In genomic region chr6:107115695-107116327, GRCh38 we compare ENCODE assay signal across 8 cellular contexts. TPM values are rescaled to one million over a fixed set of nuclear protein-coding genes. Genes with fewer than 3 reads are reported as not detected.
DNase-seq lines count a peak whose midpoint lies in the region; FAIRE-seq lines count a peak whose summit lies in the region.

No MANE protein-coding gene starts in this region.

- peak; percentile 30 for DNase-seq in SKM-1 treated with dmso at 0.1 percent for 144 hours (lab: John Stamatoyannopoulos, UW; ENCODE audit: unreplicated experiment)
- no peak for DNase-seq in SKM-1 (lab: John Stamatoyannopoulos, UW; ENCODE audit: unreplicated experiment)
- peak; percentile 59 for DNase-seq in HTR-8/SVneo (ENCODE audit: insufficient read length, low spot score)
- DNase-seq in OCI-M1 (lab: John Stamatoyannopoulos, UW): peak; percentile 66
- DNase-seq in anterior cingulate cortex (lab: John Stamatoyannopoulos, UW): peak in 38 of 58 donors; percentile 8 to 51 (median 26)
- peak; percentile 63 for DNase-seq in hepatic stellate cell (ENCODE audit: low spot score)
- DNase-seq in renal cortical epithelial cell (ENCODE audit: low read depth): peak; percentile 35
- no peak for DNase-seq in NK-92 (lab: John Stamatoyannopoulos, UW; ENCODE audit: unreplicated experiment)

- no peak for FAIRE-seq in HTR-8/SVneo (lab: Jason Lieb, UNC)

RNA-seq across cellular contexts. Expression of gene BEND3, which starts 0.5 kb away (rescaled TPM):
- total RNA-seq in renal cortical epithelial cell: 4.0 and 6.8 TPM in 2 replicates

Comparison
In these comparisons a context has a peak if more than half of its experiments do, and no peak if none do; other contexts are left out.
1. DNase-seq: peak in SKM-1 treated with dmso at 0.1 percent for 144 hours (single experiment), HTR-8/SVneo (single experiment), OCI-M1 (single experiment), anterior cingulate cortex (38 of 58), hepatic stellate cell (single experiment) and renal cortical epithelial cell (single experiment); none in SKM-1 (single experiment) and NK-92 (single experiment).